ENCODE assay signal across 29 cellular contexts in genomic region chr15:72856549-72857040, GRCh38.
"Had no signal": no experiment of that assay in that cellular context is flagged by ENCODE, and none has a peak within 500 bp of the region (broad histone marks: within the 10 kb centered on the region; RNA-seq: fewer than 3 reads in every experiment).

No MANE protein-coding gene starts in this region.

- H3K4me3 Mint-ChIP-seq: memory B cell; mesothelial cell of epicardium; natural killer cell treated with Interleukin-12 subunit alpha and Interleukin-12 subunit beta and Interleukin-15 and Interleukin-18, amount 100 ng/mL, for 72 hours; neural crest cell; stimulated activated memory B cell treated with anti-CD40 and anti-IgM and Interleukin-4, amounts not matched to agents 10 μg/mL and 1 μg/mL and 100 μg/mL, for 72 hours; type B pancreatic cell had no signal

- H3K4me1 Mint-ChIP-seq: mesothelial cell of epicardium; naive B cell; neural crest cell; stimulated activated memory B cell treated with anti-CD40 and anti-IgM and Interleukin-4, amounts not matched to agents 10 μg/mL and 1 μg/mL and 100 μg/mL, for 72 hours had no signal

- H3K9me3 ChIP-seq: gastroesophageal sphincter, heart right ventricle, mucosa of descending colon, prostate gland, right atrium auricular region, testis, tibial artery had no signal

- DNase-seq: dermis blood vessel endothelial cell; foreskin keratinocyte; glutamatergic neuron; heart right ventricle; hippocampal formation; left ventricle myocardium superior; mucosa of descending colon; naive B cell; stimulated activated CD4-positive, alpha-beta T cell treated with anti-CD3 and anti-CD28 coated beads, Interleukin-2, amount 100 ng/mL, for 24 hours; stimulated activated CD4-positive, alpha-beta T cell treated with anti-CD3 and anti-CD28 coated beads, Interleukin-4, amount 100 ng/mL, for 4 hours; stimulated activated naive CD8-positive, alpha-beta T cell treated with anti-CD3 and anti-CD28 coated beads, Interleukin-15, Interleukin-2, amounts not matched to agents 100 U/mL and 50 U/mL, for 24 hours; substantia nigra; testis; tibial artery had no signal

- H3K27ac ChIP-seq: coronary artery, epithelial cell of prostate, foreskin keratinocyte, gastroesophageal sphincter, heart right ventricle, prostate gland, right atrium auricular region, testis, tibial artery had no signal

- H3K4me2 ChIP-seq: smooth muscle cell had no signal

- H3K4me1 ChIP-seq: foreskin keratinocyte, prostate gland, right atrium auricular region, tibial artery had no signal

- H3K4me3 ChIP-seq: coronary artery, gastroesophageal sphincter, heart right ventricle, lung, mucosa of descending colon, prostate gland, right atrium auricular region, smooth muscle cell, testis, tibial artery had no signal

- H3K27me3 ChIP-seq: gastroesophageal sphincter, right atrium auricular region, testis, tibial artery had no signal

- ATAC-seq: esophagus mucosa; foreskin keratinocyte; gastroesophageal sphincter; heart right ventricle; left ventricle myocardium superior; mucosa of descending colon; natural killer cell treated with Interleukin-12 subunit alpha and Interleukin-12 subunit beta and Interleukin-15 and Interleukin-18, amount 100 ng/mL, for 72 hours; sciatic nerve; stimulated activated memory B cell treated with anti-CD40 and anti-IgM and Interleukin-4, amounts not matched to agents 10 μg/mL and 1 μg/mL and 100 μg/mL, for 72 hours; stimulated activated naive CD8-positive, alpha-beta T cell treated with anti-CD3 and anti-CD28 coated beads, Interleukin-15, Interleukin-2, amounts not matched to agents 100 U/mL and 50 U/mL, for 24 hours had no signal

- H3K36me3 ChIP-seq: gastroesophageal sphincter, heart right ventricle, prostate gland, right atrium auricular region, tibial artery had no signal

- H3K27ac Mint-ChIP-seq: memory B cell; mesothelial cell of epicardium; natural killer cell treated with Interleukin-12 subunit alpha and Interleukin-12 subunit beta and Interleukin-15 and Interleukin-18, amount 100 ng/mL, for 72 hours; stimulated activated memory B cell treated with anti-CD40 and anti-IgM and Interleukin-4, amounts not matched to agents 10 μg/mL and 1 μg/mL and 100 μg/mL, for 72 hours; type B pancreatic cell had no signal

- H3K9me3 Mint-ChIP-seq: memory B cell; mesothelial cell of epicardium; natural killer cell treated with Interleukin-12 subunit alpha and Interleukin-12 subunit beta and Interleukin-15 and Interleukin-18, amount 100 ng/mL, for 72 hours; stimulated activated memory B cell treated with anti-CD40 and anti-IgM and Interleukin-4, amounts not matched to agents 10 μg/mL and 1 μg/mL and 100 μg/mL, for 72 hours; type B pancreatic cell had no signal

- H3K36me3 Mint-ChIP-seq: memory B cell; mesothelial cell of epicardium; naive B cell; natural killer cell treated with Interleukin-12 subunit alpha and Interleukin-12 subunit beta and Interleukin-15 and Interleukin-18, amount 100 ng/mL, for 72 hours; stimulated activated memory B cell treated with anti-CD40 and anti-IgM and Interleukin-4, amounts not matched to agents 10 μg/mL and 1 μg/mL and 100 μg/mL, for 72 hours; type B pancreatic cell had no signal
